14 cellular contexts compared by ENCODE assay signal in genomic region chr17:3865166-3865565, GRCh38. TPM values are rescaled to one million over a fixed set of nuclear protein-coding genes. Genes with fewer than 3 reads are reported as not detected.
DNase-seq lines count a peak whose midpoint lies in the region; ATAC-seq, FAIRE-seq and TF ChIP-seq lines count a peak whose summit lies in the region.
"Had no signal": no experiment of that assay in that cellular context is flagged by ENCODE, and none has a peak within 500 bp of the region (broad histone marks: within the 10 kb centered on the region; RNA-seq: fewer than 3 reads in every experiment).

No MANE protein-coding gene starts in this region.

- CTCF ChIA-PET in activated CD4-positive, alpha-beta T cell treated with anti-CD3 and anti-CD28 coated beads, Interleukin-2, amount 10 ng/mL, durations not matched to agents 7 days and 5 days (lab: Charles Lee): interaction anchor here (0.6 to 4.1 kb wide), 3 partner anchors 19 to 127 kb away, joined by 3 to 21 read pairs (median 3); partner anchors contain the start of gene NCBP3

- DNase-seq in AG20443 (ENCODE audit: low spot score) (peak; percentile 65), Karpas-422 (no peak), chondrocyte (ENCODE audit: low spot score) (no peak), mucosa of descending colon (peak in 1 of 3 donors; percentile 55), D721Med (ENCODE audit: insufficient read length, low spot score) (no peak), NCI-H774 (lab: John Stamatoyannopoulos, UW) (no peak)
- DNase-seq in activated T-cell treated with anti-CD3 and anti-CD28 coated beads, Interleukin-2, amount 50 U/mL, for 24 hours: no peak
- no peak for DNase-seq in activated CD4-positive, alpha-beta T cell treated with anti-CD3 and anti-CD28 coated beads, Interleukin-2, amount 10 ng/mL, durations not matched to agents 7 days and 5 days
- DNase-seq: gastrocnemius medialis; stimulated activated CD4-positive, alpha-beta T cell treated with anti-CD3 and anti-CD28 coated beads, Interleukin-2, amount 100 ng/mL, for 48 hours; stimulated activated naive CD4-positive, alpha-beta T cell had no signal

- H3K9me3 ChIP-seq in Karpas-422 (ENCODE audit: low read length) (no peaks in the 10 kb centered on the region), mucosa of descending colon (no peaks in the 10 kb centered on the region)
- H3K9me3 ChIP-seq: gastrocnemius medialis had no signal

- no peak overlapping the region for H3K4me3 Mint-ChIP-seq in chondrocyte (ENCODE audit: unreplicated experiment)
- H3K4me3 Mint-ChIP-seq in activated T-cell treated with anti-CD3 and anti-CD28 coated beads, Interleukin-2, amount 50 U/mL, for 24 hours: no peak overlapping the region
- no peak overlapping the region for H3K4me3 Mint-ChIP-seq in activated CD4-positive, alpha-beta T cell treated with anti-CD3 and anti-CD28 coated beads, Interleukin-2, amount 10 ng/mL, durations not matched to agents 7 days and 5 days

- TF ChIP-seq CTCF in chondrocyte (IDR thresholded peaks at IDR 0.05) (no peak), mucosa of descending colon (IDR thresholded peaks at IDR 0.05) (no peak), D721Med (IDR thresholded peaks at IDR 0.05; ENCODE audit: insufficient read depth, missing control alignments) (no peak)

- H3K4me2 ChIP-seq in Karpas-422 (ENCODE audit: low read depth, low read length, poor library complexity, severe bottlenecking): no peak overlapping the region

- H3K79me2 ChIP-seq in Karpas-422 (ENCODE audit: low read length): no peaks in the 10 kb centered on the region
- H3K79me2 ChIP-seq: parathyroid adenoma had no signal

- no peaks in the 10 kb centered on the region for H4K20me1 ChIP-seq in Karpas-422 (ENCODE audit: insufficient read depth, low read depth, low read length)

- H3K4me3 ChIP-seq in Karpas-422 (ENCODE audit: low read length) (no peak overlapping the region), mucosa of descending colon (no peak overlapping the region)
- H3K4me3 ChIP-seq: gastrocnemius medialis had no signal

- no peak overlapping the region for H3K27ac ChIP-seq in Karpas-422 (ENCODE audit: low read length)
- H3K27ac ChIP-seq: gastrocnemius medialis, parathyroid adenoma had no signal

- H3K4me1 Mint-ChIP-seq in chondrocyte (ENCODE audit: low read depth): peaks cover 11% of the 10 kb centered on the region
- no peaks in the 10 kb centered on the region for H3K4me1 Mint-ChIP-seq in activated T-cell treated with anti-CD3 and anti-CD28 coated beads, Interleukin-2, amount 50 U/mL, for 24 hours (ENCODE audit: low read depth)
- H3K4me1 Mint-ChIP-seq in activated CD4-positive, alpha-beta T cell treated with anti-CD3 and anti-CD28 coated beads, Interleukin-2, amount 10 ng/mL, durations not matched to agents 7 days and 5 days: peaks cover 2% of the 10 kb centered on the region

- no peaks in the 10 kb centered on the region for H3K9me3 Mint-ChIP-seq in chondrocyte (ENCODE audit: low read depth)
- H3K9me3 Mint-ChIP-seq in activated T-cell treated with anti-CD3 and anti-CD28 coated beads, Interleukin-2, amount 50 U/mL, for 24 hours: no peaks in the 10 kb centered on the region
- no peaks in the 10 kb centered on the region for H3K9me3 Mint-ChIP-seq in activated CD4-positive, alpha-beta T cell treated with anti-CD3 and anti-CD28 coated beads, Interleukin-2, amount 10 ng/mL, durations not matched to agents 7 days and 5 days

- peak; percentile 17 for ATAC-seq in mucosa of descending colon
- ATAC-seq: gastrocnemius medialis, Panc1 had no signal

- intact Hi-C loops in mucosa of descending colon (cut with DNase I, micrococcal nuclease): loop anchor here (5.0 to 10.0 kb wide), 2 partner anchors 50 to 142 kb away; partner anchors contain the start of gene P2RX1 (in 2 of the 2)

- POLR2A ChIA-PET in activated CD4-positive, alpha-beta T cell treated with anti-CD3 and anti-CD28 coated beads, Interleukin-2, amount 10 ng/mL, durations not matched to agents 7 days and 5 days (lab: Charles Lee): no interaction called here

- peak overlapping the region; percentile 6; the same call in 1 of the 2 replicates for H3K9ac ChIP-seq in Karpas-422 (ENCODE audit: low read length)
- H3K9ac ChIP-seq: parathyroid adenoma had no signal

- peaks cover 12% of the 10 kb centered on the region for H3K4me1 ChIP-seq in Karpas-422 (ENCODE audit: low read length)
- no peaks in the 10 kb centered on the region for H3K4me1 ChIP-seq in mucosa of descending colon (ENCODE audit: low read depth)
- H3K4me1 ChIP-seq: gastrocnemius medialis, parathyroid adenoma had no signal

- no peaks in the 10 kb centered on the region for H3K27me3 Mint-ChIP-seq in chondrocyte (ENCODE audit: low read depth)
- H3K27me3 Mint-ChIP-seq in activated T-cell treated with anti-CD3 and anti-CD28 coated beads, Interleukin-2, amount 50 U/mL, for 24 hours: no peaks in the 10 kb centered on the region
- no peaks in the 10 kb centered on the region for H3K27me3 Mint-ChIP-seq in activated CD4-positive, alpha-beta T cell treated with anti-CD3 and anti-CD28 coated beads, Interleukin-2, amount 10 ng/mL, durations not matched to agents 7 days and 5 days

- H3K36me3 ChIP-seq in Karpas-422 (ENCODE audit: insufficient read depth, low read length): no peaks in the 10 kb centered on the region
- no peaks in the 10 kb centered on the region for H3K36me3 ChIP-seq in mucosa of descending colon (ENCODE audit: low read depth)
- H3K36me3 ChIP-seq: gastrocnemius medialis had no signal

- no peaks in the 10 kb centered on the region for H3K36me3 Mint-ChIP-seq in chondrocyte (ENCODE audit: low read depth)
- H3K36me3 Mint-ChIP-seq in activated T-cell treated with anti-CD3 and anti-CD28 coated beads, Interleukin-2, amount 50 U/mL, for 24 hours (ENCODE audit: low read depth): peaks cover 23% of the 10 kb centered on the region
- no peaks in the 10 kb centered on the region for H3K36me3 Mint-ChIP-seq in activated CD4-positive, alpha-beta T cell treated with anti-CD3 and anti-CD28 coated beads, Interleukin-2, amount 10 ng/mL, durations not matched to agents 7 days and 5 days (ENCODE audit: low read depth)

- no peak for FAIRE-seq in D721Med (lab: Jason Lieb, UNC)

- H2AFZ ChIP-seq in Karpas-422 (ENCODE audit: low read length): no peak overlapping the region
- H2AFZ ChIP-seq: parathyroid adenoma had no signal

- no peaks in the 10 kb centered on the region for H3K27me3 ChIP-seq in Karpas-422 (ENCODE audit: low read length)
- H3K27me3 ChIP-seq: dorsolateral prefrontal cortex, gastrocnemius medialis had no signal

- H3K27ac Mint-ChIP-seq in chondrocyte (ENCODE audit: unreplicated experiment): peak overlapping the region; percentile 49
- no peak overlapping the region for H3K27ac Mint-ChIP-seq in activated T-cell treated with anti-CD3 and anti-CD28 coated beads, Interleukin-2, amount 50 U/mL, for 24 hours
- no peak overlapping the region for H3K27ac Mint-ChIP-seq in activated CD4-positive, alpha-beta T cell treated with anti-CD3 and anti-CD28 coated beads, Interleukin-2, amount 10 ng/mL, durations not matched to agents 7 days and 5 days

- H3K9me2 ChIP-seq in Karpas-422 (replicated peaks; ENCODE audit: insufficient read depth, low read length): no peaks in the 10 kb centered on the region

RNA-seq across cellular contexts. Expression of gene NCBP3, which starts 19.1 kb away (rescaled TPM):
- 10.1 and 17.0 TPM in 2 replicates for total RNA-seq in Karpas-422 (2014; rRNA removed; shearing (Covaris generic); ENCODE audit: low replicate concordance)
- 31.3 to 34.8 TPM (median 33.7 TPM) in 3 replicates for total RNA-seq in chondrocyte
- total RNA-seq in mucosa of descending colon: 10 to 100 TPM; 39.4 to 50.5 (median 44.7) TPM
- 10 to 100 TPM; 43.6 to 43.7 TPM for total RNA-seq in activated CD4-positive, alpha-beta T cell treated with anti-CD3 and anti-CD28 coated beads, Interleukin-2, amount 10 ng/mL, durations not matched to agents 7 days and 5 days

RNA-seq across cellular contexts. Expression of gene CAMKK1, which starts 27.7 kb away (rescaled TPM):
- 0.07 and 0.58 TPM in 2 replicates for total RNA-seq in Karpas-422 (2014; rRNA removed; shearing (Covaris generic); ENCODE audit: low replicate concordance)
- total RNA-seq in chondrocyte (5.0 to 8.0 TPM (median 5.1 TPM) in 3 replicates), mucosa of descending colon (10 to 100 TPM in 1 of 3 donors, 1 to 10 TPM in 2; 4.8 to 11.6 (median 6.2) TPM)
- 1 to 10 TPM; 3.4 to 4.0 TPM for total RNA-seq in activated CD4-positive, alpha-beta T cell treated with anti-CD3 and anti-CD28 coated beads, Interleukin-2, amount 10 ng/mL, durations not matched to agents 7 days and 5 days

RNA-seq across cellular contexts. Expression of gene P2RX1, which starts 51.1 kb away (rescaled TPM):
- total RNA-seq in Karpas-422 (2014; rRNA removed; shearing (Covaris generic); ENCODE audit: low replicate concordance): not detected in 2 replicates
- total RNA-seq in chondrocyte: not detected in 3 replicates
- 1 to 10 TPM; 2.5 to 4.9 (median 3.5) TPM for total RNA-seq in mucosa of descending colon
- under 1 TPM in 1 of 2 experiments, not detected in 1; 0.12 TPM for total RNA-seq in activated CD4-positive, alpha-beta T cell treated with anti-CD3 and anti-CD28 coated beads, Interleukin-2, amount 10 ng/mL, durations not matched to agents 7 days and 5 days
